ENCODE assay signal across 10 cellular contexts in genomic region chr12:107610030-107610859, GRCh38.
DNase-seq lines count a peak whose midpoint lies in the region; ATAC-seq and TF ChIP-seq lines count a peak whose summit lies in the region.
"Had no signal": no experiment of that assay in that cellular context is flagged by ENCODE, and none has a peak within 500 bp of the region (broad histone marks: within the 10 kb centered on the region; RNA-seq: fewer than 3 reads in every experiment).

No MANE protein-coding gene starts in this region.

- in situ Hi-C loops in astrocyte of the cerebellum (cut with HindIII; ENCODE audit: low sequenced_read_pairs), result no loop called here

- peak; percentile 57 for ATAC-seq in left lobe of liver
- no peak for ATAC-seq in GM21367 (IDR thresholded peaks at IDR 0.05; ENCODE audit: unreplicated experiment)
- no peak for ATAC-seq in GM18870 (IDR thresholded peaks at IDR 0.05; ENCODE audit: unreplicated experiment)
- ATAC-seq in GM19351 (IDR thresholded peaks at IDR 0.05; ENCODE audit: unreplicated experiment), result no peak

- H3K27ac Mint-ChIP-seq in activated naive CD4-positive, alpha-beta T cell treated with anti-CD3 and anti-CD28 coated beads, Interleukin-2, amount 10 ng/mL, durations not matched to agents 7 days and 5 days, result no peak overlapping the region
- H3K27ac Mint-ChIP-seq: dendritic cell treated with granulocyte-macrophage colony-stimulating factor and Interleukin-4, amounts not matched to agents 40 ng/mL and 50 ng/mL, for 4 days had no signal

- H3K36me3 Mint-ChIP-seq in activated naive CD4-positive, alpha-beta T cell treated with anti-CD3 and anti-CD28 coated beads, Interleukin-2, amount 10 ng/mL, durations not matched to agents 7 days and 5 days, result peaks cover 6% of the 10 kb centered on the region

- peak; percentile 90 for TF ChIP-seq CTCF in astrocyte of the cerebellum (IDR thresholded peaks at IDR 0.05; ENCODE audit: low read depth, low read length, missing control alignments)

- no peak overlapping the region for H3K4me3 ChIP-seq in astrocyte of the cerebellum (ENCODE audit: low read depth, low read length)
- H3K4me3 ChIP-seq: thoracic aorta had no signal

- no peaks in the 10 kb centered on the region for H3K4me1 Mint-ChIP-seq in activated naive CD4-positive, alpha-beta T cell treated with anti-CD3 and anti-CD28 coated beads, Interleukin-2, amount 10 ng/mL, durations not matched to agents 7 days and 5 days

- no peak overlapping the region for H3K4me3 Mint-ChIP-seq in activated naive CD4-positive, alpha-beta T cell treated with anti-CD3 and anti-CD28 coated beads, Interleukin-2, amount 10 ng/mL, durations not matched to agents 7 days and 5 days
- H3K4me3 Mint-ChIP-seq: dendritic cell treated with granulocyte-macrophage colony-stimulating factor and Interleukin-4, amounts not matched to agents 40 ng/mL and 50 ng/mL, for 4 days had no signal

- H3K9me3 Mint-ChIP-seq in activated naive CD4-positive, alpha-beta T cell treated with anti-CD3 and anti-CD28 coated beads, Interleukin-2, amount 10 ng/mL, durations not matched to agents 7 days and 5 days, result no peaks in the 10 kb centered on the region
- H3K9me3 Mint-ChIP-seq: dendritic cell treated with granulocyte-macrophage colony-stimulating factor and Interleukin-4, amounts not matched to agents 40 ng/mL and 50 ng/mL, for 4 days had no signal

- H3K27me3 Mint-ChIP-seq in activated naive CD4-positive, alpha-beta T cell treated with anti-CD3 and anti-CD28 coated beads, Interleukin-2, amount 10 ng/mL, durations not matched to agents 7 days and 5 days, result no peaks in the 10 kb centered on the region
- H3K27me3 Mint-ChIP-seq: dendritic cell treated with granulocyte-macrophage colony-stimulating factor and Interleukin-4, amounts not matched to agents 40 ng/mL and 50 ng/mL, for 4 days had no signal

- CTCF ChIA-PET in activated naive CD4-positive, alpha-beta T cell treated with anti-CD3 and anti-CD28 coated beads, Interleukin-2, amount 10 ng/mL, durations not matched to agents 7 days and 5 days (lab: Charles Lee), result interaction anchor here (1.0 to 10.0 kb wide), 8 partner anchors 9 to 498 kb away, joined by 3 to 235 read pairs (median 6); no protein-coding TSS in a partner anchor

- DNase-seq in activated naive CD4-positive, alpha-beta T cell treated with anti-CD3 and anti-CD28 coated beads, Interleukin-2, amount 10 ng/mL, durations not matched to agents 7 days and 5 days, result peak; percentile 51
- DNase-seq in activated naive CD4-positive, alpha-beta T cell treated with Interleukin-2 at 50 U/mL for 16 hours, result no peak
- DNase-seq in NCI-H146 treated with DMSO at 0.1 percent for 48 hours (lab: John Stamatoyannopoulos, UW; ENCODE audit: unreplicated experiment) (peak; percentile 73), astrocyte of the cerebellum (ENCODE audit: low read depth) (peak; percentile 40), left lobe of liver (ENCODE audit: low spot score) (no peak)

Comparison
In these comparisons a context has a peak if more than half of its experiments do, and no peak if none do; other contexts are left out.
1. DNase-seq: peak in activated naive CD4-positive, alpha-beta T cell treated with anti-CD3 and anti-CD28 coated beads, Interleukin-2, amount 10 ng/mL, durations not matched to agents 7 days and 5 days (single experiment), NCI-H146 treated with DMSO at 0.1 percent for 48 hours (single experiment) and astrocyte of the cerebellum (single experiment); none in activated naive CD4-positive, alpha-beta T cell treated with Interleukin-2 at 50 U/mL for 16 hours (single experiment) and left lobe of liver (single experiment).